In the genomic region with DNA sequence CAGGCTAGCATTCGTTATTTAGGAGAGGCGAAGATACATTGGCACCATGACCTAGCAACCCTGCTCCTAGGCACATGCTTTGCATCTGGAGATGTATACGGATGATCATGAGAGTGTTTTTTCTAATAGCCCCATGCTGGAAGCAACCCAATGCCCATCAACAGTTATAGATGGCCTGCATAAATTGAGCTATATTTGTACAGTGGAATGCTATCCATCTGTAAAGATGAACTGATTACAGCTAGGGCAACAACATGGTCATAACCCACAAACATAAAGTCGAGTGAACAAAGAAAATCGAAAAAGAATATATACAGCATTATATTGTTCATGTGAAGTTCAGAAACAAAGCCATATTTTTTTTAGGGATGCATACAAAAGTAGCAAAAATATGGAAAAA, we compare ENCODE assay signal across 16 cellular contexts. TPM values are rescaled to one million over a fixed set of nuclear protein-coding genes. Genes with fewer than 3 reads are reported as not detected.
DNase-seq lines count a peak whose midpoint lies in the region; ATAC-seq and TF ChIP-seq lines count a peak whose summit lies in the region.
"Had no signal": no experiment of that assay in that cellular context is flagged by ENCODE, and none has a peak within 500 bp of the region (broad histone marks: within the 10 kb centered on the region; RNA-seq: fewer than 3 reads in every experiment).

No MANE protein-coding gene starts in this region.

- H3K79me2 ChIP-seq in GM23248 (ENCODE audit: insufficient read depth) (no peaks in the 10 kb centered on the region), fibroblast of lung (ENCODE audit: control insufficient read depth, insufficient read depth, low read length) (no peaks in the 10 kb centered on the region)

- no peak overlapping the region for H2AFZ ChIP-seq in GM23248
- no peak overlapping the region for H2AFZ ChIP-seq in fibroblast of lung (ENCODE audit: low read length)
- H2AFZ ChIP-seq: GM23338 had no signal

- no peaks in the 10 kb centered on the region for H4K20me1 ChIP-seq in GM23248 (ENCODE audit: insufficient read depth)
- H4K20me1 ChIP-seq in fibroblast of lung (ENCODE audit: control insufficient read depth, extremely low read depth, insufficient read depth, low read length): no peaks in the 10 kb centered on the region

- H3K4me2 ChIP-seq in GM23248 (ENCODE audit: unreplicated experiment) (no peak overlapping the region), fibroblast of lung (ENCODE audit: extremely low read depth, insufficient read depth, low read length) (no peak overlapping the region)
- H3K4me2 ChIP-seq: GM23338 had no signal

- peaks cover 48% of the 10 kb centered on the region for H3K4me1 ChIP-seq in GM23248 (ENCODE audit: insufficient read depth)
- peaks cover 23% of the 10 kb centered on the region for H3K4me1 ChIP-seq in fibroblast of lung (ENCODE audit: control insufficient read depth, extremely low read depth, insufficient read depth, low read length)
- H3K4me1 ChIP-seq in lower lobe of right lung: peaks cover 5% of the 10 kb centered on the region

- no peaks in the 10 kb centered on the region for H3K36me3 ChIP-seq in GM23248 (ENCODE audit: low read depth)
- no peaks in the 10 kb centered on the region for H3K36me3 ChIP-seq in KOPT-K1 (ENCODE audit: insufficient read depth, low read length)
- H3K36me3 ChIP-seq in fibroblast of lung (ENCODE audit: control insufficient read depth, insufficient read depth, low read length): no peaks in the 10 kb centered on the region
- H3K36me3 ChIP-seq in lower lobe of right lung: no peaks in the 10 kb centered on the region

- in situ Hi-C loops in GM23248 (cut with MboI): no loop called here

- no peaks in the 10 kb centered on the region for H3K9me2 ChIP-seq in GM23248 (ENCODE audit: insufficient read depth)

- H3K27ac ChIP-seq in GM23248 (peak overlapping the region; percentile 98), KOPT-K1 (ENCODE audit: low read depth, low read length, poor library complexity, severe bottlenecking) (peak overlapping the region; percentile 33), angular gyrus (ENCODE audit: low read depth, low read length) (peak overlapping the region; percentile 60), fibroblast of lung (ENCODE audit: insufficient read depth, low read length) (peak overlapping the region; percentile 94), lower lobe of right lung (no peak overlapping the region)

- no peak overlapping the region for H3K9ac ChIP-seq in GM23248
- H3K9ac ChIP-seq in fibroblast of lung (ENCODE audit: insufficient read depth, low read length): no peak overlapping the region

- H3K9me3 ChIP-seq in GM23248 (ENCODE audit: low read depth) (no peaks in the 10 kb centered on the region), KOPT-K1 (ENCODE audit: insufficient read depth, low read length, poor library complexity, severe bottlenecking) (no peaks in the 10 kb centered on the region), fibroblast of lung (ENCODE audit: control insufficient read depth, insufficient read depth, low read depth, low read length) (no peaks in the 10 kb centered on the region), lower lobe of right lung (no peaks in the 10 kb centered on the region)

- H3K27me3 ChIP-seq in GM23248 (replicated peaks; ENCODE audit: insufficient read depth): no peaks in the 10 kb centered on the region
- H3K27me3 ChIP-seq in fibroblast of lung (ENCODE audit: control insufficient read depth, insufficient read depth, low read length): no peaks in the 10 kb centered on the region
- H3K27me3 ChIP-seq in lower lobe of right lung (ENCODE audit: low read depth): no peaks in the 10 kb centered on the region

- no peak overlapping the region for H3K4me3 ChIP-seq in GM23248
- no peak overlapping the region for H3K4me3 ChIP-seq in fibroblast of lung (replicated peaks in 1 of 4; ENCODE audit: control extremely low read depth in 1 of 4, insufficient read depth in 1 of 4, low read depth in 3 of 4, low read length in 4 of 4)
- no peak overlapping the region for H3K4me3 ChIP-seq in lower lobe of right lung
- H3K4me3 ChIP-seq: GM23338 had no signal

- DNase-seq in GM23248 (no peak), fibroblast of lung (ENCODE audit: low read depth in 2 of 2) (no peak), lower lobe of right lung (no peak), nucleus accumbens (lab: John Stamatoyannopoulos, UW) (no peak)
- no peak for DNase-seq in stimulated activated CD8-positive, alpha-beta memory T cell treated with anti-CD3 and anti-CD28 coated beads, Interleukin-4, amount 100 ng/mL, for 48 hours
- DNase-seq: C1 segment of cervical spinal cord; Calu3; CD4-positive, alpha-beta T cell; DMS 273 treated with DMSO at 0.1 percent for 48 hours; H9 had no signal

- WGBS in GM23248 (ENCODE audit: low coverage in 1 of 2, low lambda C conversion rate in 2 of 2, missing lambda C conversion rate in 2 of 2), 2 experiments: 96 to 98% methylated on average over 5 of the region's 5 CpGs

- no peak for TF ChIP-seq CTCF in fibroblast of lung (conservative IDR thresholded peaks at IDR 0.05 in 1 of 2, IDR thresholded peaks at IDR 0.05 in 1 of 2; ENCODE audit: low read depth in 1 of 2, low read length in 2 of 2)
- TF ChIP-seq CTCF in lower lobe of right lung (IDR thresholded peaks at IDR 0.05): no peak

- H3F3A ChIP-seq in GM23248 (ENCODE audit: insufficient read depth): peaks cover 43% of the 10 kb centered on the region

- no peak for ATAC-seq in lower lobe of right lung
- ATAC-seq: GM23338 had no signal

- intact Hi-C loops in lower lobe of right lung (cut with DNase I): no loop called here

RNA-seq across cellular contexts. Expression of gene CHRNA1, which starts 20.6 kb away (rescaled TPM):
- not detected in 2 replicates for total RNA-seq in GM23248 (2014; rRNA removed; shearing (Covaris generic))
- polyA plus RNA-seq in GM23248 (2016; fragmentation: Nextera tagmentation; extraction: Ambion mirVana): 0.16 and 0.27 TPM in 2 replicates
- total RNA-seq in fibroblast of lung: 0.33 TPM in 1 of 2 replicates, not detected in the other
- polyA plus RNA-seq in fibroblast of lung: 0.73 and 1.1 TPM in 2 replicates
- 0.68 and 0.94 TPM in 2 replicates for polyA plus RNA-seq in fibroblast of lung (2012)
- polyA minus RNA-seq in fibroblast of lung (ENCODE audit: low replicate concordance): 2.0 TPM in 1 of 2 replicates, not detected in the other
- not detected for total RNA-seq in lower lobe of right lung
- total RNA-seq: A172, Calu3, Daoy, GM23338, H9, HT-29 had no signal
- polyA plus RNA-seq: GM23338 had no signal
